ENCODE assay signal across 8 cellular contexts in the genomic region with DNA sequence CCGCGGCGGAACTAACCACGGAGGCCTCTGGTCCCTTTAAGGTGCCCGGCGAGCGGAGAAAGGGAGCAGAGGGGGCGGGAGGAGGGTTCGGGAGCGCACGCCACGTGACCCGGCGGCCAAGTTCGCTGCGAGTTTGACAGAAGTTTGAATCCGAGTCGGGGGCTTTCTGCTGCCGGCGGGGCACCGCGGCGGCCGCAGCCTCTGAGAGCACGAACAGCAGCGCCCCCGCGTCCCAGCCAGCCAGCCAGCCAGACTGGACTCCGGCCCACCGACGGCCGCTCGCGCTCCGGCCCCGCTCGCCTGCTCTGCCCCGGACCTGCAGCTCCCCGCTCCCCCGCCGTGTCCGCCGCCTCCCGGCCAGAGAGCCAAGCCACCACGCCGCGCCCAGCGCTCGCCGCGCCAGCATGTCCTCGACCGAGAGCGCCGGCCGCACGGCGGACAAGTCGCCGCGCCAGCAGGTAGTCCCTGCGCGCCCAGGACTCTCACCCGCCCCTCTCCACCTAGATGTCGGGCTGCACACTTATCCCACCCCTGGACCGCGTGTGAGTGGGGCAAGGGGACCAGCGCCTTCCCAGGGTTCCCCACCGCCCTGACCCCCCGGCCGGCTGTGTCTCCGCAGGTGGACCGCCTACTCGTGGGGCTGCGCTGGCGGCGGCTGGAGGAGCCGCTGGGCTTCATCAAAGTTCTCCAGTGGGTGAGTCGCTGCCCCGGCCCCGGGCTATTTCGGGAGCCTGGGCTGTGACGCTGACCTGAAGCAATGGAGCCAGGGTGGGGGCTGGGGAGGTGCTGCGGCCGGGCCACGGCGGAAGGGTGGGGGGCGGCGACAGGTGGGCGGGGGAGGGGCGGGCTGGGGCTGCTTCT. TPM values are rescaled to one million over a fixed set of nuclear protein-coding genes. Genes with fewer than 3 reads are reported as not detected.
DNase-seq lines count a peak whose midpoint lies in the region; ATAC-seq lines count a peak whose summit lies in the region.

Gene SYPL2 (plus strand): TSS at position 107 of the 861 bp plus-strand sequence. CDS start 298 bp downstream, at position 405.

- no peaks in the 10 kb centered on the region for H3K9me3 ChIP-seq in right cardiac atrium (ENCODE audit: control insufficient read depth, low read length)

- 1% methylated on average over 91 of the region's 91 CpGs for WGBS in right cardiac atrium

- no peaks in the 10 kb centered on the region for H3K36me3 Mint-ChIP-seq in activated naive CD4-positive, alpha-beta T cell treated with anti-CD3 and anti-CD28 coated beads, Interleukin-2, amount 50 U/mL, for 72 hours

- H3K4me3 ChIP-seq in right cardiac atrium (ENCODE audit: low read length), result peak within 1 kb of the TSS; percentile 58

- peak; percentile 51 for DNase-seq in stimulated activated CD4-positive, alpha-beta T cell treated with anti-CD3 and anti-CD28 coated beads, Interleukin-15, amount 100 ng/mL, for 24 hours
- DNase-seq in stimulated activated CD4-positive, alpha-beta T cell treated with anti-CD3 and anti-CD28 coated beads, Interleukin-4, amount 100 ng/mL, for 24 hours, result no peak
- no peak for DNase-seq in activated naive CD4-positive, alpha-beta T cell treated with anti-CD3 and anti-CD28 coated beads, Interleukin-2, amount 50 U/mL, for 72 hours (ENCODE audit: low spot score in 2 of 2)
- DNase-seq in right cardiac atrium (peak; percentile 69 to 86 (median 76)), retina (peak; percentile 75), A172 (ENCODE audit: low spot score) (no peak), H4 (ENCODE audit: low spot score) (no peak)

- H3K9me3 Mint-ChIP-seq in activated naive CD4-positive, alpha-beta T cell treated with anti-CD3 and anti-CD28 coated beads, Interleukin-2, amount 50 U/mL, for 72 hours, result no peaks in the 10 kb centered on the region

- no peaks in the 10 kb centered on the region for H3K4me1 ChIP-seq in right cardiac atrium (ENCODE audit: control insufficient read depth, insufficient read depth, low read length)

- H3K27ac ChIP-seq in right cardiac atrium (ENCODE audit: low read length), result peak within 1 kb of the TSS; percentile 38

- peak within 1 kb of the TSS in 1 of 2 donors; percentile 29 for H3K27ac Mint-ChIP-seq in activated naive CD4-positive, alpha-beta T cell treated with anti-CD3 and anti-CD28 coated beads, Interleukin-2, amount 50 U/mL, for 72 hours

- ATAC-seq in activated naive CD4-positive, alpha-beta T cell treated with anti-CD3 and anti-CD28 coated beads, Interleukin-2, amount 50 U/mL, for 72 hours, result peak; percentile 51 to 57
- ATAC-seq in right cardiac atrium (peak; percentile 84 to 87), HG03045 (IDR thresholded peaks at IDR 0.05; ENCODE audit: unreplicated experiment) (no peak)

- H3K27me3 ChIP-seq in right cardiac atrium (ENCODE audit: control insufficient read depth, insufficient read depth), result no peaks in the 10 kb centered on the region

- intact Hi-C loops in right cardiac atrium (cut with DNase I), result no loop called here

RNA-seq across cellular contexts. Expression of gene SYPL2, which starts in this region (rescaled TPM):
- under 1 TPM in 1 of 2 donors, not detected in 1; 0.09 TPM for total RNA-seq in activated naive CD4-positive, alpha-beta T cell treated with anti-CD3 and anti-CD28 coated beads, Interleukin-2, amount 50 U/mL, for 72 hours
- 10 to 100 TPM in 2 of 4 donors, 1 to 10 TPM in 2; 8.9 to 12.9 (median 10.3) TPM for total RNA-seq in right cardiac atrium
- 7.9 TPM for polyA plus RNA-seq in right cardiac atrium
- total RNA-seq in A172 (2014; rRNA removed; shearing (Covaris generic)), result 0.24 TPM in 1 of 2 replicates, not detected in the other
- 0.27 and 0.54 TPM in 2 replicates for total RNA-seq in H4 (2014; rRNA removed; shearing (Covaris generic))

Comparison
In these comparisons a context has a peak if more than half of its experiments do, and no peak if none do; other contexts are left out.
1. DNase-seq: peak in stimulated activated CD4-positive, alpha-beta T cell treated with anti-CD3 and anti-CD28 coated beads, Interleukin-15, amount 100 ng/mL, for 24 hours (single experiment), right cardiac atrium (3 of 3) and retina (single experiment); none in stimulated activated CD4-positive, alpha-beta T cell treated with anti-CD3 and anti-CD28 coated beads, Interleukin-4, amount 100 ng/mL, for 24 hours (single experiment), activated naive CD4-positive, alpha-beta T cell treated with anti-CD3 and anti-CD28 coated beads, Interleukin-2, amount 50 U/mL, for 72 hours (0 of 2), A172 (single experiment) and H4 (single experiment).
2. Peak in ATAC-seq in activated naive CD4-positive, alpha-beta T cell treated with anti-CD3 and anti-CD28 coated beads, Interleukin-2, amount 50 U/mL, for 72 hours; RNA of the gene not detected or under 1 TPM.